8 cellular contexts compared by ENCODE assay signal in genomic region chr3:62188547-62189375, GRCh38.
DNase-seq lines count a peak whose midpoint lies in the region; ATAC-seq lines count a peak whose summit lies in the region.

No MANE protein-coding gene starts in this region.

- H2BK15ac ChIP-seq in mesendoderm (replicated peaks; ENCODE audit: low read depth) = no peak overlapping the region

- ATAC-seq in GM19023 (IDR thresholded peaks at IDR 0.05; ENCODE audit: unreplicated experiment) (peak; percentile 75), HG03378 (IDR thresholded peaks at IDR 0.05; ENCODE audit: unreplicated experiment) (peak; percentile 82)

- peaks cover 3% of the 10 kb centered on the region for H3K36me3 ChIP-seq in mesendoderm (ENCODE audit: control insufficient read depth, insufficient read depth, low read length)

- H2BK120ac ChIP-seq in mesendoderm (ENCODE audit: low read depth, low read length) = no peak overlapping the region

- H3K4me1 ChIP-seq in mesendoderm (ENCODE audit: control insufficient read depth, low read depth, low read length) = peaks cover 2% of the 10 kb centered on the region

- peak overlapping the region; percentile 16 for H3K9ac ChIP-seq in mesendoderm (ENCODE audit: low read length)

- no peak overlapping the region for H3K4me3 ChIP-seq in mesendoderm (ENCODE audit: low read length)

- no peaks in the 10 kb centered on the region for H3K79me2 ChIP-seq in mesendoderm (ENCODE audit: control insufficient read depth, insufficient read depth, low read length)

- peak; percentile 88 for DNase-seq in AG20443 (ENCODE audit: low spot score)
- peak; percentile 76 for DNase-seq in NCI-H69 (lab: John Stamatoyannopoulos, UW)
- DNase-seq in activated CD4-positive, alpha-beta T cell treated with anti-CD3 and anti-CD28 coated beads, Interleukin-2, amount 50 U/mL, for 48 hours = peak; percentile 63 to 72
- peak; percentile 32 for DNase-seq in effector CD4-positive, alpha-beta T cell
- peak; percentile 81 for DNase-seq in mesendoderm
- peak; percentile 23 to 52 for DNase-seq in stimulated activated CD8-positive, alpha-beta memory T cell treated with anti-CD3 and anti-CD28 coated beads, Interleukin-2, amount 100 ng/mL, for 48 hours (ENCODE audit: low read depth in 2 of 2)

- H3K23ac ChIP-seq in mesendoderm (ENCODE audit: low read length) = no peak overlapping the region

- no peak overlapping the region for H3K4me2 ChIP-seq in mesendoderm (ENCODE audit: low read length)

- H3K79me1 ChIP-seq in mesendoderm (ENCODE audit: low read length) = peaks cover 3% of the 10 kb centered on the region

- H3K27me3 ChIP-seq in mesendoderm (ENCODE audit: insufficient read depth, low read length, poor library complexity) = no peaks in the 10 kb centered on the region

- no peak overlapping the region for H3K27ac ChIP-seq in mesendoderm (ENCODE audit: low read depth, low read length)

- no peak overlapping the region for H2BK5ac ChIP-seq in mesendoderm (ENCODE audit: low read length)

- WGBS in mesendoderm (ENCODE audit: extremely low coverage, insufficient coverage, low lambda C conversion rate) = no CpG with 5 or more reads among the region's 18 CpGs

- no peak overlapping the region for H3K18ac ChIP-seq in mesendoderm (ENCODE audit: low read length)

- H3K56ac ChIP-seq in mesendoderm (ENCODE audit: low read length) = peak overlapping the region; percentile 6

- H2AK5ac ChIP-seq in mesendoderm (ENCODE audit: low read length) = no peak overlapping the region

- no peak overlapping the region for H4K8ac ChIP-seq in mesendoderm (ENCODE audit: low read depth, low read length)

- no peak overlapping the region for H3K4ac ChIP-seq in mesendoderm (ENCODE audit: low read depth, low read length)

- no peak overlapping the region for H4K5ac ChIP-seq in mesendoderm (ENCODE audit: low read length)

Comparison
In these comparisons a context has a peak if more than half of its experiments do, and no peak if none do; other contexts are left out.
1. DNase-seq: peak in every context shown above with its lines; median percentile 88 in AG20443; 81 in mesendoderm; 76 in NCI-H69; 68 in activated CD4-positive, alpha-beta T cell treated with anti-CD3 and anti-CD28 coated beads, Interleukin-2, amount 50 U/mL, for 48 hours; 38 in stimulated activated CD8-positive, alpha-beta memory T cell treated with anti-CD3 and anti-CD28 coated beads, Interleukin-2, amount 100 ng/mL, for 48 hours; 32 in effector CD4-positive, alpha-beta T cell.